In genomic region chr10:128431083-128431482, GRCh38 we compare ENCODE assay signal across 1 cellular context.
TF ChIP-seq lines count a peak whose summit lies in the region.

No MANE protein-coding gene starts in this region.

TF ChIP-seq in H1, 55 proteins besides CTCF, POLR2A, EP300 and RAD21 (continued from another document):
- TF ChIP-seq ATF2 (IDR thresholded peaks at IDR 0.05; ENCODE audit: low read length) (no peak), TAF7 (optimal IDR thresholded peaks at IDR 0.05; ENCODE audit: borderline replicate concordance, low read depth, low read length) (no peak), BRCA1 (IDR thresholded peaks at IDR 0.05; ENCODE audit: low read depth, low read length) (no peak), SRF (IDR thresholded peaks at IDR 0.05; ENCODE audit: low read depth, low read length) (no peak), SAP30 (IDR thresholded peaks at IDR 0.05; ENCODE audit: insufficient read depth, insufficient replicate concordance, low read length) (no peak), CBX5 (IDR thresholded peaks at IDR 0.05; ENCODE audit: low read depth, low read length) (no peak), YY1 (IDR thresholded peaks at IDR 0.05; ENCODE audit: low read depth, low read length) (no peak), BCL11A (IDR thresholded peaks at IDR 0.05; ENCODE audit: low read depth in 2 of 2, low read length in 2 of 2) (no peak), CBX8 (IDR thresholded peaks at IDR 0.05; ENCODE audit: borderline replicate concordance, low read depth, low read length) (no peak)
